Comparison of ENCODE assay signal across 10 cellular contexts in genomic region chr2:237864940-237865622, GRCh38. TPM values are rescaled to one million over a fixed set of nuclear protein-coding genes. Genes with fewer than 3 reads are reported as not detected.
DNase-seq lines count a peak whose midpoint lies in the region; ATAC-seq, FAIRE-seq and TF ChIP-seq lines count a peak whose summit lies in the region.
"Had no signal": no experiment of that assay in that cellular context is flagged by ENCODE, and none has a peak within 500 bp of the region (broad histone marks: within the 10 kb centered on the region; RNA-seq: fewer than 3 reads in every experiment).

No MANE protein-coding gene starts in this region.

- no peak for TF ChIP-seq POLR2A in transverse colon (IDR thresholded peaks at IDR 0.05)

- ATAC-seq in GM21737 (IDR thresholded peaks at IDR 0.05; ENCODE audit: unreplicated experiment) = no peak

- in situ Hi-C loops in transverse colon (cut with MboI; ENCODE audit: low pct_ligation_motif_present in 1 of 4, low pct_unique_long_range_greater_than_20kb in 1 of 4, low sequenced_read_pairs in 3 of 4) = loop anchor here in 1 of 4 donors (25.0 kb wide), 1 partner anchor 397 kb away; no protein-coding TSS in a partner anchor

- no peak for FAIRE-seq in bronchial epithelial cell (lab: Jason Lieb, UNC)
- FAIRE-seq: A204.1 had no signal

- DNase-seq in DMS53 (lab: John Stamatoyannopoulos, UW) (peak; percentile 34), DMS53 treated with DMSO at 0.1 percent for 48 hours (lab: John Stamatoyannopoulos, UW; ENCODE audit: unreplicated experiment) (no peak), bronchial epithelial cell (ENCODE audit: low read depth) (peak; percentile 66), left kidney (ENCODE audit: low read depth, low spot score) (peak; percentile 39), transverse colon (no peak), NCI-H2171 (lab: John Stamatoyannopoulos, UW) (no peak), NCI-H146 (lab: John Stamatoyannopoulos, UW) (no peak)
- DNase-seq: Karpas-422 had no signal

- intact Hi-C loops in transverse colon (cut with DNase I; ENCODE audit: low total_unique reads) = no loop called here

- H3K4me3 ChIP-seq in bronchial epithelial cell (ENCODE audit: low read depth, low read length) (no peak overlapping the region), transverse colon (no peak overlapping the region)

- no peaks in the 10 kb centered on the region for H3K9me3 ChIP-seq in transverse colon

- H3K27ac ChIP-seq in transverse colon = peak overlapping the region; percentile 71 to 94 (median 86)

- TF ChIP-seq CTCF in bronchial epithelial cell (IDR thresholded peaks at IDR 0.05; ENCODE audit: insufficient read depth, low read length, severe bottlenecking) (no peak), transverse colon (IDR thresholded peaks at IDR 0.05) (no peak)

- H3K27me3 ChIP-seq in bronchial epithelial cell (ENCODE audit: control insufficient read depth, insufficient read depth, low read length) = no peaks in the 10 kb centered on the region
- peaks cover 8% of the 10 kb centered on the region for H3K27me3 ChIP-seq in transverse colon

- peak; percentile 47 for TF ChIP-seq EP300 in transverse colon (IDR thresholded peaks at IDR 0.05; ENCODE audit: low read depth)

- H3K4me1 ChIP-seq in transverse colon = peaks cover 9 to 36% (median 33%) of the 10 kb centered on the region in 4 donors

- H3K36me3 ChIP-seq in bronchial epithelial cell (ENCODE audit: control insufficient read depth, insufficient read depth, low read length) (no peaks in the 10 kb centered on the region), transverse colon (no peaks in the 10 kb centered on the region)

- WGBS in transverse colon (ENCODE audit: low coverage in 1 of 2), 2 donors = 63% methylated on average over 9 of the region's 9 CpGs; no CpG with 5 or more reads in 1 of the 2 donors

RNA-seq across cellular contexts. Expression of gene RAMP1, which starts 5.7 kb away (rescaled TPM):
- total RNA-seq in bronchial epithelial cell (2.1 and 2.3 TPM in 2 replicates), transverse colon (100 to 1,000 TPM in 2 of 4 donors, 10 to 100 TPM in 2; 47.5 to 158 (median 95.7) TPM)

Comparison
In these comparisons a context has a peak if more than half of its experiments do, and no peak if none do; other contexts are left out.
1. DNase-seq: peak in DMS53 (single experiment), bronchial epithelial cell (single experiment) and left kidney (single experiment); none in DMS53 treated with DMSO at 0.1 percent for 48 hours (single experiment), transverse colon (single experiment), NCI-H2171 (single experiment) and NCI-H146 (single experiment).
2. RNA of gene RAMP1, which starts 5.7 kb away (total RNA-seq): 47.5 to 158 TPM in transverse colon; 2.1 to 2.3 TPM in bronchial epithelial cell; every median in the first group is over 10 times any median in the second.